In the genomic region with DNA sequence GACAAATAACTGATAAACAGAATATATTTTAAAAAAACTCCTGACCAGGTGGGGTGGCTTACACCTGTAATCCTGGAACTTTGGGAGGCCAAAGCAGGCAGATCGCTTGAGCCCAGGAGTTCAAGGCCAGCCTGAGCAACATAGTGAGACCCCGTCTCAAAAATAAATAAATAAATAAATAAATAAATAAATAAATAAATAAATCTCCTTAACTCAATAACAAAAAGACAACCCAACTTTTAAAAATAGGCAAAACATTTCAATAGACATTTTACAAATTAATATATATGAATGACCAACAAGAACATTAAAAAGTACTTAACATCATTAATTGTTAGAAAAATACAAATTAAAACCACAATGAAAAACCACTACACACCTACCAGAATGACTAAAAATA, we compare ENCODE assay signal across 26 cellular contexts.
"Had no signal": no experiment of that assay in that cellular context is flagged by ENCODE, and none has a peak within 500 bp of the region (broad histone marks: within the 10 kb centered on the region; RNA-seq: fewer than 3 reads in every experiment).

No MANE protein-coding gene starts in this region.

- H3K36me3 Mint-ChIP-seq: IgD-negative memory B cell had no signal

- H3K9me3 ChIP-seq: SK-N-SH had no signal

- H3K27ac Mint-ChIP-seq: IgD-negative memory B cell had no signal

- H3K27ac ChIP-seq: HL-60, KMS-11, RWPE1 had no signal

- H3K4me3 Mint-ChIP-seq: IgD-negative memory B cell had no signal

- H3K4me3 ChIP-seq: K562 had no signal

- DNase-seq: Kasumi-1; MM.1S; NCI-H1092 treated with DMSO at 0.1 percent for 48 hours; NCI-H1436; NCI-H187; NCI-H2029; NCI-H2081 treated with DMSO at 0.1 percent for 48 hours; NCI-H2171; NCI-H226; NCI-H446; NCI-H510A; NCI-H524 treated with DMSO at 0.1 percent for 48 hours; NCI-H69; NCI-H774; NK-92 treated with Interleukin-12 subunit alpha and Interleukin-12 subunit beta, amount 100 ng/mL, for 24 hours; PC-3; SHP77; SK-N-SH; SW 1271 had no signal

- H3K4me1 Mint-ChIP-seq: IgD-negative memory B cell had no signal

- H3K4me2 ChIP-seq: KMS-11, SK-N-SH had no signal

- FAIRE-seq: HTR-8/SVneo, K562 had no signal

- ATAC-seq: K562, Panc1, PC-3 had no signal
